Comparison of ENCODE assay signal across 8 cellular contexts in the genomic region with DNA sequence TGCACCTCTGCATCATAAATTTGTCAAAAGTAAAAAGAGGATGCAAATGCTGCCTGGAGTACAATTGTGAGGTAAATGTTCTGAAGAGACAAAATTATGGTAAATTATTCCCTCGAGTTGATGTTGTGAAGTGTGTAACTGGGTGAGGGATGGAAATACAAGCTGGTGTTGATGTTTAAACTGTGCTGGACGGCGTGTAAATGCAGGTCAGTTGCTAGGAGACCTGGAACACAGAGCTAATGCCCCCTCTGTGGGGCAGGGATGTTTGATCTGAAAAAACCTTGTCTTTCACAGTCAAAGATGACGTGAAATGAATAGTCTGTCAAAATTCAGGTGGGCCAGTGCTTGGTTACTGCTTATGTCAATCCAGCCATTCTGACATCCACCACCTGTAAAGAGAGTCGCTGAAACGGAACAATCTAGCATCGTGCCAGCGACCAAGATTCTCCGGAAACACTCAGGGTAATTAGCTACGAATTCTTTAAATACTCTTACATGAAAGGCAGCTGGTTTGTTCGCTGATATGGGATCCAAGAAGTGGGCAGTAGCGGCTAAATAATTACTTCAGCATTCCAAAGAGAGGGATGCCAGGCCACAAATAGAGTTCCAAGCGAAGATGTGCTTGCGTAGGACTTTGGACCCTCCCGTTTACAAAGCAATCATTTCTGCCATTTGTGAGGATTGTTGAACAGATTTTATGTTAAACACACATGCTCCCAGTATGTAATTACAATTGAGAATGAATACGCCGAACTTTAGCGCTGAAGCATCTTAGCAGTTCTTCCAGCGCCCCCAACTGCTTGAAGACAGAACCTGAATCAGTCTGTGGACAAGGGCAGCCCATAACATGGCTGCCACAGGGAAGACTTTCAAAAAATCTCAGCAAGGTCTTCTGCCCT. TPM values are rescaled to one million over a fixed set of nuclear protein-coding genes. Genes with fewer than 3 reads are reported as not detected.
DNase-seq lines count a peak whose midpoint lies in the region; ATAC-seq lines count a peak whose summit lies in the region.

No MANE protein-coding gene starts in this region.

- no peaks in the 10 kb centered on the region for H3K36me3 Mint-ChIP-seq in naive thymus-derived CD4-positive, alpha-beta T cell
- no peaks in the 10 kb centered on the region for H3K36me3 Mint-ChIP-seq in activated naive CD4-positive, alpha-beta T cell treated with anti-CD3 and anti-CD28 coated beads, Interleukin-2, amount 50 U/mL, for 72 hours

- intact Hi-C loops in left colon (cut with DNase I, micrococcal nuclease), result no loop called here
- intact Hi-C loops in naive thymus-derived CD4-positive, alpha-beta T cell (cut with micrococcal nuclease), result loop anchor here in 1 of 2 donors (5.0 kb wide), 1 partner anchor 821 kb away; the partner anchor contains the start of gene SGCE

- peak; percentile 88 for ATAC-seq in left colon
- ATAC-seq in naive thymus-derived CD4-positive, alpha-beta T cell, result no peak
- no peak for ATAC-seq in activated naive CD4-positive, alpha-beta T cell treated with anti-CD3 and anti-CD28 coated beads, Interleukin-2, amount 50 U/mL, for 72 hours

- H3K27me3 ChIP-seq in ACC112 (ENCODE audit: insufficient read depth, low read length), result no peaks in the 10 kb centered on the region
- no peaks in the 10 kb centered on the region for H3K27me3 ChIP-seq in naive thymus-derived CD4-positive, alpha-beta T cell (ENCODE audit: control insufficient read depth in 2 of 2, insufficient read depth in 2 of 2, low read length in 2 of 2)

- H3K27me3 Mint-ChIP-seq in naive thymus-derived CD4-positive, alpha-beta T cell, result peaks cover 0 to 17% (median 12%) of the 10 kb centered on the region in 5 donors

- CTCF ChIA-PET in naive thymus-derived CD4-positive, alpha-beta T cell (lab: Charles Lee), result interaction anchor here (1.3 to 2.8 kb wide), 2 partner anchors 1029 to 1032 kb away, joined by 3 to 25 read pairs; no protein-coding TSS in a partner anchor

- H3K27ac Mint-ChIP-seq in naive thymus-derived CD4-positive, alpha-beta T cell, result no peak overlapping the region
- no peak overlapping the region for H3K27ac Mint-ChIP-seq in activated naive CD4-positive, alpha-beta T cell treated with anti-CD3 and anti-CD28 coated beads, Interleukin-2, amount 50 U/mL, for 72 hours

- H3K4me1 ChIP-seq in ACC112 (ENCODE audit: control insufficient read depth, insufficient read depth, low read length, unreplicated experiment), result no peaks in the 10 kb centered on the region
- no peaks in the 10 kb centered on the region for H3K4me1 ChIP-seq in naive thymus-derived CD4-positive, alpha-beta T cell (ENCODE audit: control insufficient read depth in 2 of 2, insufficient read depth in 2 of 2, low read length in 2 of 2)

- H3K4me3 ChIP-seq in ACC112 (ENCODE audit: low read depth, low read length), result no peak overlapping the region
- no peak overlapping the region for H3K4me3 ChIP-seq in naive thymus-derived CD4-positive, alpha-beta T cell (ENCODE audit: low read length)

- H2AFZ ChIP-seq in ACC112 (ENCODE audit: low read length, unreplicated experiment), result peak overlapping the region; percentile 90

- DNase-seq in Kasumi-1 (lab: John Stamatoyannopoulos, UW) (peak; percentile 37 to 38), anterior cingulate cortex (lab: John Stamatoyannopoulos, UW) (peak in 42 of 58 donors; percentile 8 to 69 (median 27)), left colon (peak; percentile 38 to 49), MV-4-11 (lab: John Stamatoyannopoulos, UW) (no peak)
- DNase-seq in naive thymus-derived CD4-positive, alpha-beta T cell, result no peak
- no peak for DNase-seq in activated naive CD4-positive, alpha-beta T cell treated with anti-CD3 and anti-CD28 coated beads, Interleukin-2, amount 50 U/mL, for 72 hours (ENCODE audit: low spot score in 2 of 2)
- no peak for DNase-seq in activated naive CD4-positive, alpha-beta T cell treated with anti-CD3 and anti-CD28 coated beads, Interleukin-2, amount 50 U/mL, for 16 hours

- no peak overlapping the region for H3K4me3 Mint-ChIP-seq in naive thymus-derived CD4-positive, alpha-beta T cell

- POLR2A ChIA-PET in naive thymus-derived CD4-positive, alpha-beta T cell (lab: Charles Lee), result no interaction called here

- H3K4me1 Mint-ChIP-seq in naive thymus-derived CD4-positive, alpha-beta T cell, result peaks cover 0 to 1% (median 0%) of the 10 kb centered on the region in 7 donors

- no peaks in the 10 kb centered on the region for H3K36me3 ChIP-seq in ACC112 (ENCODE audit: insufficient read depth, low read length)
- H3K36me3 ChIP-seq in naive thymus-derived CD4-positive, alpha-beta T cell (ENCODE audit: control insufficient read depth in 2 of 3, insufficient read depth in 3 of 3, low read length in 3 of 3), result no peaks in the 10 kb centered on the region

- no peak overlapping the region for H3K27ac ChIP-seq in ACC112 (ENCODE audit: low read depth, low read length)
- H3K27ac ChIP-seq in naive thymus-derived CD4-positive, alpha-beta T cell (ENCODE audit: low read depth, low read length), result no peak overlapping the region

- no peaks in the 10 kb centered on the region for H3K79me2 ChIP-seq in ACC112 (ENCODE audit: control insufficient read depth, insufficient read depth, low read length, unreplicated experiment)

- H3K9me3 ChIP-seq in naive thymus-derived CD4-positive, alpha-beta T cell (ENCODE audit: control insufficient read depth in 2 of 3, low read length in 3 of 3), result no peaks in the 10 kb centered on the region

- H3K9me3 Mint-ChIP-seq in naive thymus-derived CD4-positive, alpha-beta T cell, result no peaks in the 10 kb centered on the region
- H3K9me3 Mint-ChIP-seq in activated naive CD4-positive, alpha-beta T cell treated with anti-CD3 and anti-CD28 coated beads, Interleukin-2, amount 50 U/mL, for 72 hours, result no peaks in the 10 kb centered on the region

RNA-seq across cellular contexts. Expression of gene ASB4, which starts 7.4 kb away (rescaled TPM):
- total RNA-seq in left colon, result under 1 TPM; 0.40 to 0.56 TPM
- not detected for total RNA-seq in naive thymus-derived CD4-positive, alpha-beta T cell
- polyA plus RNA-seq in naive thymus-derived CD4-positive, alpha-beta T cell, result not detected
- not detected for total RNA-seq in activated naive CD4-positive, alpha-beta T cell treated with anti-CD3 and anti-CD28 coated beads, Interleukin-2, amount 50 U/mL, for 72 hours

RNA-seq across cellular contexts. Expression of gene PON2, which starts 43.6 kb away (rescaled TPM):
- total RNA-seq in left colon, result 100 to 1,000 TPM; 106 to 181 TPM
- 10 to 100 TPM in 2 of 5 experiments, 1 to 10 TPM in 3; 2.9 to 11.3 (median 8.3) TPM for total RNA-seq in naive thymus-derived CD4-positive, alpha-beta T cell
- 1 to 10 TPM; 1.6 to 4.0 TPM for polyA plus RNA-seq in naive thymus-derived CD4-positive, alpha-beta T cell
- 1 to 10 TPM; 5.0 to 5.9 TPM for total RNA-seq in activated naive CD4-positive, alpha-beta T cell treated with anti-CD3 and anti-CD28 coated beads, Interleukin-2, amount 50 U/mL, for 72 hours

Comparison
In these comparisons a context has a peak if more than half of its experiments do, and no peak if none do; other contexts are left out.
1. DNase-seq: peak in Kasumi-1 (2 of 2), anterior cingulate cortex (42 of 58) and left colon (2 of 2); none in MV-4-11 (single experiment), naive thymus-derived CD4-positive, alpha-beta T cell (0 of 9), activated naive CD4-positive, alpha-beta T cell treated with anti-CD3 and anti-CD28 coated beads, Interleukin-2, amount 50 U/mL, for 72 hours (0 of 2) and activated naive CD4-positive, alpha-beta T cell treated with anti-CD3 and anti-CD28 coated beads, Interleukin-2, amount 50 U/mL, for 16 hours (single experiment).
2. RNA of gene PON2, which starts 43.6 kb away (total RNA-seq): 106 to 181 TPM in left colon; 2.9 to 11.3 TPM in naive thymus-derived CD4-positive, alpha-beta T cell and 5.0 to 5.9 TPM in activated naive CD4-positive, alpha-beta T cell treated with anti-CD3 and anti-CD28 coated beads, Interleukin-2, amount 50 U/mL, for 72 hours; every median in the first group is over 4 times any median in the second.